8 cellular contexts compared by ENCODE assay signal in genomic region chr2:22517141-22517540, GRCh38.
"Had no signal": no experiment of that assay in that cellular context is flagged by ENCODE, and none has a peak within 500 bp of the region (broad histone marks: within the 10 kb centered on the region; RNA-seq: fewer than 3 reads in every experiment).

No MANE protein-coding gene starts in this region.

- ATAC-seq: HepG2, K562 had no signal

- H3K4me3 ChIP-seq: K562 had no signal

- H3K4me2 ChIP-seq: KMS-11 had no signal

- H3K27ac ChIP-seq: HL-60, KMS-11 had no signal

- FAIRE-seq: HepG2, HTR-8/SVneo, K562 had no signal

- DNase-seq: IMR-90, KBM-7, KG1 had no signal
